In the genomic region with DNA sequence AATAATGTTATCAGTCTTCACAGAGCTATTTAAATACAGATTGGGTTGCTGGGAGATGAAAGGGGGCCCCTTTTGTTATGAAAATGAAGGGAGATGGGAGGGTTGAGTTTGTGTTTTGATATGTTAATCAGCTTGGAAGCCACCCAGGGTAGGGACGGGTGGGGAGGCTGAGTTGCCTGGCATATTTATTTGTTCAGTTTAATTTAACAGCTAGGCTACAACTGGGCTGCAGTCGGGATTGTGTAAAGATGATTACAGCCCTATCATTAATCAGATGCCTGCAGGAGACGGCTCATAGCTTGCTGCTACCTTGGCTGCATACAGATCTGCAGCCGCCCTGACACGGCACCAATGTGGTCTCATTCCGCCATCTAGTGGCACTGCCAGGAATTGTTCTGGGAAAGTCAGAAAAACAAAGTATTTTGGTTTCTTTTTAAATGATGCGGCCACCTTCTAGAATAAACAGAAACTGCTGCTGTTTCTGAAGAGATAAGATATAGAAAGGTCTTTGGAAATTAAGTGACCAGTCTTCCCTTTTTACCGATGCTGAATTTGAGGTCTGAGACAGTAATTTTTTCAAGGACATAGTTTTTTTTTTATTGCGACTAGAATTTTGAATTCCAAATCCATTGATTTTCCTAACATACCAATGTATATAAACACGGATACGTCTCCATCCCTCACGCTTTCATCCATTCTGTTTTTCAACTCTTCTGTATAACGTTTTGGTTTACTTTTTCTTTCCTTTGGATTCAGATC, we compare ENCODE assay signal across 8 cellular contexts.
DNase-seq lines count a peak whose midpoint lies in the region; ATAC-seq and TF ChIP-seq lines count a peak whose summit lies in the region.

No MANE protein-coding gene starts in this region.

- POLR2A ChIA-PET in T-cell (lab: Charles Lee) = no interaction called here

- H3K4me1 ChIP-seq in hepatocyte (ENCODE audit: insufficient read depth) = peaks cover 4% of the 10 kb centered on the region

- H3K36me3 ChIP-seq in hepatocyte (replicated peaks; ENCODE audit: insufficient read depth, low read depth) = no peaks in the 10 kb centered on the region

- H3K9me2 ChIP-seq in hepatocyte (replicated peaks; ENCODE audit: insufficient read depth) = no peaks in the 10 kb centered on the region

- H3K27ac Mint-ChIP-seq in T-cell = no peak overlapping the region

- H3K27ac ChIP-seq in hepatocyte = no peak overlapping the region

- H3K4me3 ChIP-seq in hepatocyte (no peak overlapping the region), retinal pigment epithelial cell (ENCODE audit: low read length) (no peak overlapping the region)

- peaks cover 0 to 3% (median 0%) of the 10 kb centered on the region in 3 donors for H3K9me3 Mint-ChIP-seq in T-cell

- peaks cover 0 to 12% (median 9%) of the 10 kb centered on the region in 3 donors for H3K4me1 Mint-ChIP-seq in T-cell

- 6% methylated on average over 13 of the region's 13 CpGs for WGBS in hepatocyte (ENCODE audit: low lambda C conversion rate, missing lambda C conversion rate)

- no peaks in the 10 kb centered on the region for H3K79me2 ChIP-seq in hepatocyte

- H2AFZ ChIP-seq in hepatocyte = no peak overlapping the region

- H3K27me3 ChIP-seq in hepatocyte = peaks cover 22% of the 10 kb centered on the region

- ATAC-seq in T-cell (replicated peaks in 1 of 4) = peak; percentile 38 to 59 (median 48)
- no peak for ATAC-seq in HG03039 (IDR thresholded peaks at IDR 0.05; ENCODE audit: unreplicated experiment)

- TF ChIP-seq CTCF in hepatocyte (IDR thresholded peaks at IDR 0.05; ENCODE audit: poor library complexity) (peak; percentile 96), retinal pigment epithelial cell (conservative IDR thresholded peaks at IDR 0.05; ENCODE audit: low read depth, low read length) (peak; percentile 89)

- no peaks in the 10 kb centered on the region for H4K20me1 ChIP-seq in hepatocyte (ENCODE audit: insufficient read depth, poor library complexity, severe bottlenecking)

- H3K4me3 Mint-ChIP-seq in T-cell = peak overlapping the region in 2 of 3 donors; percentile 1 to 39

- H3K9me3 ChIP-seq in hepatocyte (ENCODE audit: low read depth) = no peaks in the 10 kb centered on the region

- H3K4me2 ChIP-seq in hepatocyte = peak overlapping the region; percentile 73

- peaks cover 38 to 56% of the 10 kb centered on the region in 2 donors for H3K27me3 Mint-ChIP-seq in T-cell

- H3K36me3 Mint-ChIP-seq in T-cell = no peaks in the 10 kb centered on the region

- DNase-seq in DMS53 (lab: John Stamatoyannopoulos, UW) (peak; percentile 60), HuH-7 (ENCODE audit: low spot score) (peak; percentile 47), T-cell (peak in 33 of 34 experiments; percentile 6 to 62 (median 46)), anterior cingulate cortex (lab: John Stamatoyannopoulos, UW) (peak in 54 of 58 donors; percentile 2 to 83 (median 47)), hepatocyte (ENCODE audit: low spot score) (peak; percentile 80), retinal pigment epithelial cell (ENCODE audit: low read depth) (peak; percentile 15), 8988T (no peak)

- CTCF ChIA-PET in T-cell (lab: Charles Lee) = interaction anchor here (0.6 to 0.8 kb wide), 6 partner anchors 10 to 609 kb away, joined by 3 to 4 read pairs (median 3); no protein-coding TSS in a partner anchor
